5 cellular contexts compared by ENCODE assay signal in genomic region chr19:23065306-23065705, GRCh38. TPM values are rescaled to one million over a fixed set of nuclear protein-coding genes. Genes with fewer than 3 reads are reported as not detected.
"Had no signal": no experiment of that assay in that cellular context is flagged by ENCODE, and none has a peak within 500 bp of the region (broad histone marks: within the 10 kb centered on the region; RNA-seq: fewer than 3 reads in every experiment).

No MANE protein-coding gene starts in this region.

- H3K4me3 ChIP-seq: K562 had no signal

- DNase-seq: IMR-90, KBM-7 had no signal

- H3K27ac ChIP-seq: HL-60 had no signal

RNA-seq across cellular contexts. Expression of gene ZNF730, which starts 51.5 kb away (rescaled TPM):
- polyA plus RNA-seq: HepG2 had no signal
